In genomic region chr1:117606608-117607261, GRCh38 we compare ENCODE assay signal across 8 cellular contexts. TPM values are rescaled to one million over a fixed set of nuclear protein-coding genes. Genes with fewer than 3 reads are reported as not detected.
A peak's percentile ranks its signal among the peaks of the same experiment; 100 is the strongest.
DNase-seq lines count a peak whose midpoint lies in the region; ATAC-seq, FAIRE-seq and TF ChIP-seq lines count a peak whose summit lies in the region.

No MANE protein-coding gene starts in this region.

- H3K4me3 Mint-ChIP-seq in naive thymus-derived CD4-positive, alpha-beta T cell: peak overlapping the region; percentile 94 to 99 (median 96)

- peak; percentile 42 for FAIRE-seq in GM12892 (lab: Jason Lieb, UNC)

- peaks cover 0 to 37% (median 0%) of the 10 kb centered on the region in 5 donors for H3K27me3 Mint-ChIP-seq in naive thymus-derived CD4-positive, alpha-beta T cell

- H3K4me1 ChIP-seq in naive thymus-derived CD4-positive, alpha-beta T cell (ENCODE audit: control insufficient read depth in 2 of 2, insufficient read depth in 2 of 2, low read length in 2 of 2): peaks cover 20 to 27% of the 10 kb centered on the region in 2 donors

- H3K4me1 Mint-ChIP-seq in naive thymus-derived CD4-positive, alpha-beta T cell: peaks cover 25 to 46% (median 32%) of the 10 kb centered on the region in 7 donors

- DNase-seq in GM12892 (ENCODE audit: insufficient read length): no peak
- no peak for DNase-seq in Jurkat, Clone E6-1 (ENCODE audit: low read depth, low spot score)
- DNase-seq in activated CD8-positive, alpha-beta memory T cell treated with anti-CD3 and anti-CD28 coated beads for 4 hours (ENCODE audit: low read depth in 2 of 2): peak; percentile 29 to 42
- DNase-seq in epithelial cell of esophagus (ENCODE audit: low read depth): peak; percentile 57
- DNase-seq in naive thymus-derived CD4-positive, alpha-beta T cell: peak; percentile 39 to 64 (median 58)
- peak; percentile 54 for DNase-seq in stimulated activated naive CD4-positive, alpha-beta T cell treated with Interleukin-2 at 50 U/mL for 16 hours (lab: John Stamatoyannopoulos, UW)
- DNase-seq in NCI-H2029 (lab: John Stamatoyannopoulos, UW): no peak
- no peak for DNase-seq in Ammon's horn (ENCODE audit: low spot score)

- intact Hi-C loops in naive thymus-derived CD4-positive, alpha-beta T cell (cut with micrococcal nuclease): loop anchor here (1.0 to 10.0 kb wide), 17 partner anchors 9 to 1536 kb away; partner anchors contain the start of genes ATP1A1 (in 1 of the 2), CD101 (in 1 of the 2), CD2 (in 1 of the 2) and TRIM45 (in 1 of the 2)

- H3K27ac ChIP-seq in naive thymus-derived CD4-positive, alpha-beta T cell (ENCODE audit: low read depth, low read length): peak overlapping the region; percentile 79

- ATAC-seq in naive thymus-derived CD4-positive, alpha-beta T cell: peak; percentile 12

- peak overlapping the region; percentile 88 for H3K4me3 ChIP-seq in Jurkat, Clone E6-1 (ENCODE audit: low read length)
- peak overlapping the region; percentile 72 for H3K4me3 ChIP-seq in epithelial cell of esophagus (ENCODE audit: low read length)
- peak overlapping the region; percentile 71 for H3K4me3 ChIP-seq in naive thymus-derived CD4-positive, alpha-beta T cell (ENCODE audit: low read length)

- no peaks in the 10 kb centered on the region for H3K9me3 ChIP-seq in naive thymus-derived CD4-positive, alpha-beta T cell (ENCODE audit: control insufficient read depth in 2 of 3, low read length in 3 of 3)

- H3K27me3 ChIP-seq in naive thymus-derived CD4-positive, alpha-beta T cell (ENCODE audit: control insufficient read depth in 2 of 2, insufficient read depth in 2 of 2, low read length in 2 of 2): no peaks in the 10 kb centered on the region

- CTCF ChIA-PET in naive thymus-derived CD4-positive, alpha-beta T cell (lab: Charles Lee): interaction anchor here (1.1 to 3.0 kb wide), 6 partner anchors 49 to 152 kb away, joined by 3 to 17 read pairs (median 8); no protein-coding TSS in a partner anchor

- no peak for TF ChIP-seq CTCF in epithelial cell of esophagus (IDR thresholded peaks at IDR 0.05; ENCODE audit: insufficient read depth, low read depth, low read length, missing control alignments)

- POLR2A ChIA-PET in naive thymus-derived CD4-positive, alpha-beta T cell (lab: Charles Lee): interaction anchor here (0.7 to 4.3 kb wide), 15 partner anchors 12 to 240 kb away, joined by 3 to 42 read pairs (median 6); partner anchors contain the start of gene MAN1A2

- no peaks in the 10 kb centered on the region for H3K36me3 ChIP-seq in naive thymus-derived CD4-positive, alpha-beta T cell (ENCODE audit: control insufficient read depth in 2 of 3, insufficient read depth in 3 of 3, low read length in 3 of 3)

- H3K36me3 Mint-ChIP-seq in naive thymus-derived CD4-positive, alpha-beta T cell: peaks cover 0 to 26% (median 10%) of the 10 kb centered on the region in 5 donors

- no peak for TF ChIP-seq POLR2A in GM12892 (IDR thresholded peaks at IDR 0.05; ENCODE audit: low read depth, low read length)

- H3K27ac Mint-ChIP-seq in naive thymus-derived CD4-positive, alpha-beta T cell: peak overlapping the region; percentile 90 to 98 (median 95)

- H3K9me3 Mint-ChIP-seq in naive thymus-derived CD4-positive, alpha-beta T cell: no peaks in the 10 kb centered on the region

RNA-seq across cellular contexts. Expression of gene TENT5C, which starts 0.9 kb away (rescaled TPM):
- 1.3 TPM for polyA plus RNA-seq in GM12892 (2012; ENCODE audit: missing spikeins)
- polyA plus RNA-seq in Jurkat, Clone E6-1 (2012; ENCODE audit: insufficient read depth, insufficient read length): 9.7 TPM
- total RNA-seq in naive thymus-derived CD4-positive, alpha-beta T cell: 10 to 100 TPM in 3 of 5 experiments, 1 to 10 TPM in 2; 3.7 to 47.0 (median 12.9) TPM
- 1 to 10 TPM in 1 of 2 donors, under 1 TPM in 1; 0.91 to 1.6 TPM for polyA plus RNA-seq in naive thymus-derived CD4-positive, alpha-beta T cell

Comparison
In these comparisons a context has a peak if more than half of its experiments do, and no peak if none do; other contexts are left out.
1. DNase-seq: peak in activated CD8-positive, alpha-beta memory T cell treated with anti-CD3 and anti-CD28 coated beads for 4 hours (2 of 2), epithelial cell of esophagus (single experiment), naive thymus-derived CD4-positive, alpha-beta T cell (9 of 9) and stimulated activated naive CD4-positive, alpha-beta T cell treated with Interleukin-2 at 50 U/mL for 16 hours (single experiment); none in GM12892 (single experiment), Jurkat, Clone E6-1 (single experiment), NCI-H2029 (single experiment) and Ammon's horn (single experiment).
2. Peak in every context shown above with its lines, with median percentiles within 50 percentile points of each other: H3K4me3 ChIP-seq.